In genomic region chr16:49652441-49653175, GRCh38 we compare ENCODE assay signal across 11 cellular contexts.
DNase-seq lines count a peak whose midpoint lies in the region; ATAC-seq and TF ChIP-seq lines count a peak whose summit lies in the region.
"Had no signal": no experiment of that assay in that cellular context is flagged by ENCODE, and none has a peak within 500 bp of the region (broad histone marks: within the 10 kb centered on the region; RNA-seq: fewer than 3 reads in every experiment).

No MANE protein-coding gene starts in this region.

- intact Hi-C loops in heart left ventricle (cut with DNase I): loop anchor here in 2 of 10 donors (5.0 to 10.0 kb wide), 2 partner anchors 62 to 370 kb away; no protein-coding TSS in a partner anchor

- TF ChIP-seq CTCF in AG09319 (IDR thresholded peaks at IDR 0.05; ENCODE audit: low read depth, low read length): no peak
- TF ChIP-seq CTCF in heart left ventricle (IDR thresholded peaks at IDR 0.05): no peak
- TF ChIP-seq CTCF in progenitor cell of endocrine pancreas (IDR thresholded peaks at IDR 0.05; ENCODE audit: unreplicated experiment): no peak
- TF ChIP-seq CTCF in BE2C (IDR thresholded peaks at IDR 0.05; ENCODE audit: low read depth, low read length): no peak
- TF ChIP-seq CTCF in HFFc6 (IDR thresholded peaks at IDR 0.05): no peak

- peaks cover 14% of the 10 kb centered on the region for H3K9me3 Mint-ChIP-seq in progenitor cell of endocrine pancreas (ENCODE audit: low read depth)
- peaks cover 14% of the 10 kb centered on the region for H3K9me3 Mint-ChIP-seq in HFFc6

- H3K27me3 Mint-ChIP-seq in progenitor cell of endocrine pancreas: no peaks in the 10 kb centered on the region
- H3K27me3 Mint-ChIP-seq in HFFc6 (ENCODE audit: insufficient read depth): peaks cover 1% of the 10 kb centered on the region; the same call in 1 of the 2 replicates

- H3K9me3 ChIP-seq in heart left ventricle (peaks cover 0 to 18% (median 12%) of the 10 kb centered on the region in 12 donors), BE2C (no peaks in the 10 kb centered on the region; the same call in 1 of the 2 replicates)

- ATAC-seq in SK-N-SH treated with all-trans-retinoic acid at 6 μM for 48 hours: peak; percentile 21; the same call in 1 of the 3 replicates
- ATAC-seq in heart left ventricle: peak; percentile 53 to 86 (median 73)
- no peak for ATAC-seq in HG02610 (IDR thresholded peaks at IDR 0.05; ENCODE audit: unreplicated experiment)

- peak overlapping the region in 11 of 12 donors; percentile 3 to 75 (median 52) for H3K27ac ChIP-seq in heart left ventricle
- H3K27ac ChIP-seq: neutrophil had no signal

- no peaks in the 10 kb centered on the region for H3K36me3 ChIP-seq in heart left ventricle
- H3K36me3 ChIP-seq in BE2C: no peaks in the 10 kb centered on the region
- H3K36me3 ChIP-seq: neutrophil had no signal

- peaks cover 25% of the 10 kb centered on the region for H3K4me1 Mint-ChIP-seq in progenitor cell of endocrine pancreas (ENCODE audit: low read depth)
- no peaks in the 10 kb centered on the region for H3K4me1 Mint-ChIP-seq in HFFc6 (ENCODE audit: low read depth)

- H3K4me3 ChIP-seq in heart left ventricle (peak overlapping the region in 2 of 12 donors; percentile 19 to 28), BE2C (ENCODE audit: low read depth, low read length) (no peak overlapping the region)

- H3K27ac Mint-ChIP-seq in progenitor cell of endocrine pancreas (peak overlapping the region; percentile 27), HFFc6 (no peak overlapping the region)

- peaks cover 0 to 7% (median 0%) of the 10 kb centered on the region in 12 donors for H3K4me1 ChIP-seq in heart left ventricle
- peaks cover 21% of the 10 kb centered on the region for H3K4me1 ChIP-seq in BE2C

- DNase-seq in AG09319 (ENCODE audit: extremely low read depth, low read depth) (peak; percentile 70), heart left ventricle (peak; percentile 30 to 81 (median 74)), progenitor cell of endocrine pancreas (ENCODE audit: low spot score, unreplicated experiment) (no peak), BE2C (no peak), HFFc6 (no peak), DMS79 treated with DMSO at 0.1 percent for 48 hours (lab: John Stamatoyannopoulos, UW) (no peak)
- DNase-seq: Calu3, T-helper 9 cell had no signal

- H3K27me3 ChIP-seq in heart left ventricle (no peaks in the 10 kb centered on the region), BE2C (no peaks in the 10 kb centered on the region)

- WGBS in heart left ventricle, 4 donors: 62 to 75% (median 72%) methylated on average over 23 of the region's 23 CpGs

- TF ChIP-seq POLR2A in heart left ventricle (IDR thresholded peaks at IDR 0.05): no peak

- H3K4me3 Mint-ChIP-seq in progenitor cell of endocrine pancreas (ENCODE audit: low read depth) (no peak overlapping the region), HFFc6 (no peak overlapping the region; the same call in 1 of the 2 replicates)

- peaks cover 12% of the 10 kb centered on the region for H3K36me3 Mint-ChIP-seq in progenitor cell of endocrine pancreas (ENCODE audit: insufficient read depth)
- H3K36me3 Mint-ChIP-seq in HFFc6 (ENCODE audit: low read depth): peaks cover 5% of the 10 kb centered on the region

TF ChIP-seq in SK-N-SH treated with all-trans-retinoic acid at 6 μM for 48 hours, 23 proteins besides CTCF, POLR2A, EP300 and RAD21:
- TF ChIP-seq CSDC2 (CRISPR knock-in tag; IDR thresholded peaks at IDR 0.05): no peak
- TF ChIP-seq TCF4 (CRISPR knock-in tag; IDR thresholded peaks at IDR 0.05; ENCODE audit: borderline replicate concordance): peak; percentile 54; the same call in 1 of the 2 replicates
- TF ChIP-seq ZC3H10 (CRISPR knock-in tag; IDR thresholded peaks at IDR 0.05): no peak
- 0 out of 2 replicates have a peak, but pooled peaks have one; percentile 12 for TF ChIP-seq ZFP3 (CRISPR knock-in tag; IDR thresholded peaks at IDR 0.05)
TF ChIP-seq in SK-N-SH treated with all-trans-retinoic acid at 6 μM for 48 hours: peak in this region for 2.

Comparison
In these comparisons a context has a peak if more than half of its experiments do, and no peak if none do; other contexts are left out.
1. DNase-seq: peak in AG09319 (single experiment) and heart left ventricle (5 of 5); none in progenitor cell of endocrine pancreas (single experiment), BE2C (single experiment), HFFc6 (single experiment) and DMS79 treated with DMSO at 0.1 percent for 48 hours (single experiment).